Comparison of ENCODE assay signal across 13 cellular contexts in the genomic region with DNA sequence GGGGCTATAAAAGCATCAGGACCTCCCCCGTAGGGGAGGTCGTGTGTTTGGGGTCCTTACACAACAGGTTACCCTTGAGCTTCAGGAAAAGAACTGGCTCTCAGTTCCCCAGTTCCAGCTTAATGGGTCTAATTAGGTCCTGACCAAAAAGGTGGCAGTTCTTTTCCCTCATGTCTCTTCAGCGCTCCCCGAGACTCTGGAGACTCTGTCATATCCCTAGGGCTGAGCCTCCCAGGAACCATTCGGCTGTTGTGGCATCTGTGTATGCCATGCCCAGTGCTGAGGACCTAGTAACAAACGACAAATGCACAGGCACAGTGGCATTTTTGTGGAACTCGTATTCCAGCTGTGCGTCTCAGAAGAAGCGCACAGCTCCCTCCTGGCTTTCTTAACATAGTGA. TPM values are rescaled to one million over a fixed set of nuclear protein-coding genes. Genes with fewer than 3 reads are reported as not detected.
DNase-seq lines count a peak whose midpoint lies in the region; ATAC-seq and TF ChIP-seq lines count a peak whose summit lies in the region.
"Had no signal": no experiment of that assay in that cellular context is flagged by ENCODE, and none has a peak within 500 bp of the region (broad histone marks: within the 10 kb centered on the region; RNA-seq: fewer than 3 reads in every experiment).

No MANE protein-coding gene starts in this region.

- CTCF ChIA-PET in naive thymus-derived CD4-positive, alpha-beta T cell (lab: Charles Lee): no interaction called here

- H4K20me1 ChIP-seq in KMS-11 (ENCODE audit: insufficient read depth): no peaks in the 10 kb centered on the region

- TF ChIP-seq POLR2A in breast epithelium (IDR thresholded peaks at IDR 0.05): no peak

- H3K9me3 Mint-ChIP-seq in CD4-positive, CD25-positive, alpha-beta regulatory T cell: peaks cover 0 to 2% (median 0%) of the 10 kb centered on the region in 7 donors
- H3K9me3 Mint-ChIP-seq in naive thymus-derived CD4-positive, alpha-beta T cell: no peaks in the 10 kb centered on the region

- H3K4me3 Mint-ChIP-seq in CD4-positive, CD25-positive, alpha-beta regulatory T cell: peak overlapping the region; percentile 91 to 99 (median 96)
- H3K4me3 Mint-ChIP-seq in naive thymus-derived CD4-positive, alpha-beta T cell: peak overlapping the region in 8 of 10 donors; percentile 16 to 99 (median 70)

- peak overlapping the region; percentile 95 for H3K9ac ChIP-seq in KMS-11

- H3K27ac Mint-ChIP-seq in CD4-positive, CD25-positive, alpha-beta regulatory T cell: peak overlapping the region; percentile 95 to 100 (median 97)
- peak overlapping the region in 7 of 9 donors; percentile 28 to 100 (median 80) for H3K27ac Mint-ChIP-seq in naive thymus-derived CD4-positive, alpha-beta T cell

- H3K79me2 ChIP-seq in KMS-11 (ENCODE audit: insufficient read depth, low read depth): peaks cover 100% of the 10 kb centered on the region

- H3K36me3 ChIP-seq in CD4-positive, CD25-positive, alpha-beta regulatory T cell (ENCODE audit: control insufficient read depth, insufficient read depth, low read length): peaks cover 19% of the 10 kb centered on the region
- H3K36me3 ChIP-seq in KMS-11 (ENCODE audit: insufficient read depth): peaks cover 47% of the 10 kb centered on the region
- H3K36me3 ChIP-seq in breast epithelium: no peaks in the 10 kb centered on the region
- peaks cover 0 to 7% (median 0%) of the 10 kb centered on the region in 3 experiments for H3K36me3 ChIP-seq in naive thymus-derived CD4-positive, alpha-beta T cell (ENCODE audit: control insufficient read depth in 2 of 3, insufficient read depth in 3 of 3, low read length in 3 of 3)

- no peak overlapping the region for H2AFZ ChIP-seq in KMS-11 (ENCODE audit: low read depth)

- H3K4me1 ChIP-seq in CD4-positive, CD25-positive, alpha-beta regulatory T cell (ENCODE audit: control insufficient read depth, insufficient read depth, low read length, poor library complexity, severe bottlenecking): peaks cover 76% of the 10 kb centered on the region
- H3K4me1 ChIP-seq in KMS-11 (ENCODE audit: low read depth, poor library complexity, severe bottlenecking) (peaks cover 46% of the 10 kb centered on the region), breast epithelium (no peaks in the 10 kb centered on the region)
- peaks cover 25 to 38% of the 10 kb centered on the region in 2 donors for H3K4me1 ChIP-seq in naive thymus-derived CD4-positive, alpha-beta T cell (ENCODE audit: control insufficient read depth in 2 of 2, insufficient read depth in 2 of 2, low read length in 2 of 2)

- no peaks in the 10 kb centered on the region for H3K27me3 Mint-ChIP-seq in CD4-positive, CD25-positive, alpha-beta regulatory T cell
- H3K27me3 Mint-ChIP-seq in naive thymus-derived CD4-positive, alpha-beta T cell: no peaks in the 10 kb centered on the region

- H3K27me3 ChIP-seq in CD4-positive, CD25-positive, alpha-beta regulatory T cell (ENCODE audit: control insufficient read depth, insufficient read depth, low read length): no peaks in the 10 kb centered on the region
- no peaks in the 10 kb centered on the region for H3K27me3 ChIP-seq in KMS-11 (ENCODE audit: insufficient read depth, low read depth)
- no peaks in the 10 kb centered on the region for H3K27me3 ChIP-seq in breast epithelium
- H3K27me3 ChIP-seq in naive thymus-derived CD4-positive, alpha-beta T cell (ENCODE audit: control insufficient read depth in 2 of 2, insufficient read depth in 2 of 2, low read length in 2 of 2): no peaks in the 10 kb centered on the region

- intact Hi-C loops in breast epithelium (cut with DNase I; ENCODE audit: low total_unique reads): loop anchor here (5.0 kb wide), 1 partner anchor 548 kb away; no protein-coding TSS in a partner anchor
- intact Hi-C loops in naive thymus-derived CD4-positive, alpha-beta T cell (cut with micrococcal nuclease): loop anchor here in 1 of 2 donors (5.0 kb wide), 1 partner anchor 698 kb away; the partner anchor contains the start of gene PREP
- intact Hi-C loops in cardiac septum (cut with DNase I): no loop called here

- DNase-seq in CD4-positive, CD25-positive, alpha-beta regulatory T cell: no peak
- DNase-seq in breast epithelium (ENCODE audit: low spot score in 2 of 2): no peak
- DNase-seq in naive thymus-derived CD4-positive, alpha-beta T cell: no peak
- no peak for DNase-seq in NCI-H774 (lab: John Stamatoyannopoulos, UW)
- DNase-seq in cardiac septum (ENCODE audit: low spot score): no peak
- DNase-seq in COLO668 (lab: John Stamatoyannopoulos, UW; ENCODE audit: unreplicated experiment): no peak
- DNase-seq in DMS 273 treated with DMSO at 0.1 percent for 48 hours (lab: John Stamatoyannopoulos, UW): no peak
- DNase-seq: activated gamma-delta T cell, DMS53, NCI-H1092, tibial artery had no signal

- POLR2A ChIA-PET in naive thymus-derived CD4-positive, alpha-beta T cell (lab: Charles Lee): interaction anchor here (1.1 to 1.6 kb wide), 2 partner anchors 10 to 17 kb away, joined by 4 to 5 read pairs; no protein-coding TSS in a partner anchor

- H3K4me3 ChIP-seq in CD4-positive, CD25-positive, alpha-beta regulatory T cell (ENCODE audit: low read depth, low read length): peak overlapping the region; percentile 100
- H3K4me3 ChIP-seq in KMS-11 (IDR thresholded peaks at IDR 0.05; ENCODE audit: insufficient read depth, low read depth, low read length): no peak overlapping the region
- peak overlapping the region in 2 of 3 donors; percentile 14 to 58 for H3K4me3 ChIP-seq in breast epithelium
- H3K4me3 ChIP-seq in naive thymus-derived CD4-positive, alpha-beta T cell (ENCODE audit: low read length): peak overlapping the region; percentile 60
- H3K4me3 ChIP-seq: lung, tibial artery had no signal

- no peak for ATAC-seq in CD4-positive, CD25-positive, alpha-beta regulatory T cell (ENCODE audit: low read depth in 2 of 2)
- no peak for ATAC-seq in naive thymus-derived CD4-positive, alpha-beta T cell

- peaks cover 0 to 84% (median 43%) of the 10 kb centered on the region in 4 donors for H3K4me1 Mint-ChIP-seq in CD4-positive, CD25-positive, alpha-beta regulatory T cell
- peaks cover 40 to 88% (median 82%) of the 10 kb centered on the region in 7 donors for H3K4me1 Mint-ChIP-seq in naive thymus-derived CD4-positive, alpha-beta T cell

- H3K36me3 Mint-ChIP-seq in CD4-positive, CD25-positive, alpha-beta regulatory T cell: peaks cover 45% of the 10 kb centered on the region
- H3K36me3 Mint-ChIP-seq in naive thymus-derived CD4-positive, alpha-beta T cell: peaks cover 0 to 75% (median 4%) of the 10 kb centered on the region in 5 donors

- peak overlapping the region; percentile 90 for H3K27ac ChIP-seq in CD4-positive, CD25-positive, alpha-beta regulatory T cell (ENCODE audit: insufficient read depth, low read length, poor library complexity, severe bottlenecking)
- H3K27ac ChIP-seq in KMS-11 (peak overlapping the region; percentile 95), breast epithelium (no peak overlapping the region)
- no peak overlapping the region for H3K27ac ChIP-seq in naive thymus-derived CD4-positive, alpha-beta T cell (ENCODE audit: low read depth, low read length)
- H3K27ac ChIP-seq: tibial artery had no signal

- peak overlapping the region; percentile 75 for H3K4me2 ChIP-seq in KMS-11

- H3K9me3 ChIP-seq in CD4-positive, CD25-positive, alpha-beta regulatory T cell (ENCODE audit: control insufficient read depth in 2 of 2, low read length in 2 of 2): no peaks in the 10 kb centered on the region
- H3K9me3 ChIP-seq in breast epithelium: no peaks in the 10 kb centered on the region
- H3K9me3 ChIP-seq in naive thymus-derived CD4-positive, alpha-beta T cell (ENCODE audit: control insufficient read depth in 2 of 3, low read length in 3 of 3): no peaks in the 10 kb centered on the region
- H3K9me3 ChIP-seq: tibial artery had no signal

- TF ChIP-seq CTCF in KMS-11 (conservative IDR thresholded peaks at IDR 0.05; ENCODE audit: low read depth, low read length): no peak
- TF ChIP-seq CTCF in breast epithelium (IDR thresholded peaks at IDR 0.05): no peak

RNA-seq across cellular contexts. Expression of gene PRDM1, which starts 14.6 kb away (rescaled TPM):
- total RNA-seq in CD4-positive, CD25-positive, alpha-beta regulatory T cell: 327 TPM
- 10 to 100 TPM; 48.6 to 71.6 (median 64.7) TPM for polyA plus RNA-seq in CD4-positive, CD25-positive, alpha-beta regulatory T cell
- total RNA-seq in breast epithelium (10 to 100 TPM in 2 of 3 donors, 1 to 10 TPM in 1; 6.9 to 16.0 (median 13.1) TPM), cardiac septum (2.0 TPM)
- 10 to 100 TPM in 3 of 5 experiments, 1 to 10 TPM in 2; 2.0 to 64.1 (median 22.6) TPM for total RNA-seq in naive thymus-derived CD4-positive, alpha-beta T cell
- 1 to 10 TPM; 2.9 to 5.6 TPM for polyA plus RNA-seq in naive thymus-derived CD4-positive, alpha-beta T cell

Comparison
In these comparisons a context has a peak if more than half of its experiments do, and no peak if none do; other contexts are left out.
1. H3K27ac ChIP-seq: peak in CD4-positive, CD25-positive, alpha-beta regulatory T cell (single experiment) and KMS-11 (single experiment); none in breast epithelium (0 of 2) and naive thymus-derived CD4-positive, alpha-beta T cell (single experiment).